In the genomic region with DNA sequence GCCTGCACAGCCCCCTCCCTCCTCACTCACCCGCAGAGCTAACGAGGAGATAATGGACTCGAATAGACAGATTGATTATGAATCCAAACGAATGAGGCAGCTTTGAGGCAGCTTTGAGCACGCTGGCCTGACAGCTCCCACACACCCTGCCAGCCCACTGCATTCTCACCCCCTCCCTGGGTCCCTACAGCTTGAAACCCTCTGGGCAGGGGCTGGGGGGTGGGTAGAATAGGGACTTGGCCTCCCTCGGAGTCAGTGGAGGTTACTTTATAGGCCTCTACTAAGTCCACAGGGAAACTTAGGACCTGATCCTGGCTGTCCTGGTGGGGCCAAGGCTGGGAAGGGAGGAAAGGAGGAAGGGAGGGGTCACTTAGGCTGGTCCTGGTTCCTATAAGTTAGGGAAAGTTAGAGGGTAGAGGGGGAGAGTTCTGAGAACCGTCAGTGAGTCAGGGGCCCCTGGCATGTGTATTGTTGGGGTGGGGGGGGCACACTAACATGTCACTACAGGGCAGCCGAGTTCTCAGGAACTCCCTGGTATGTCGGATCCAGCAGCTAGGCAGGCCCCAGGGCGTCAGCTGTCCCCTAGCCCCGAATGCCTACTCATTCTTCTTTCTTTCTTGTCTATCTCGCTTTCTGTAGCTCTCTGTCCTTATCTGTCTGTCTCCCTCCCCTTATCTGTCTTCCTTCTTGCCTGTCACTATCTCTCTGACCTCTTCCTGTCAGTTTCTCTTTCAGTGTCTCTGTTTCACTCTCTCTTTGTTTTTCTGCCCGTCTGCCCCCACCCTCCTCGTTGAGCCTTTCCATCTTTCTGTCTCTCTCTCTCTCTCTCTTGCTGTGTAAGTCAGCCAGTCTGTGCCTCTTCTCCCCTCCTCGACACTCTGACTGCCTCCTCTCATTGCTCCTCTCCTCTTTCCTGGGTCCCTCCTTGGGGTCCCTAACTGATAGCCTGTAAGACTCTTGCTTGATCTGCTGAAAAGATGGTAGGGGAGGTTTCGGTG, we compare ENCODE assay signal across 16 cellular contexts. TPM values are rescaled to one million over a fixed set of nuclear protein-coding genes. Genes with fewer than 3 reads are reported as not detected.
DNase-seq lines count a peak whose midpoint lies in the region; ATAC-seq and TF ChIP-seq lines count a peak whose summit lies in the region.
"Had no signal": no experiment of that assay in that cellular context is flagged by ENCODE, and none has a peak within 500 bp of the region (broad histone marks: within the 10 kb centered on the region; RNA-seq: fewer than 3 reads in every experiment).

No MANE protein-coding gene starts in this region.

- no peak overlapping the region for H3K4me3 ChIP-seq in mesodermal cell (ENCODE audit: extremely low read depth, insufficient read depth, low read length, poor library complexity, severe bottlenecking)
- H3K4me3 ChIP-seq: Peyer's patch, right lobe of liver had no signal

- H3K36me3 ChIP-seq in mesodermal cell (ENCODE audit: control insufficient read depth, insufficient read depth, low read length): no peaks in the 10 kb centered on the region
- H3K36me3 ChIP-seq: Peyer's patch, right lobe of liver had no signal

- DNase-seq in CD4-positive, alpha-beta T cell: no peak
- peak; percentile 9 for DNase-seq in GF-D8 (lab: John Stamatoyannopoulos, UW)
- DNase-seq in activated CD8-positive, alpha-beta T cell treated with anti-CD3 and anti-CD28 coated beads for 36 hours: peak; percentile 62
- no peak for DNase-seq in HPDE6-E6E7 (ENCODE audit: extremely low spot score)
- no peak for DNase-seq in COLO668 (lab: John Stamatoyannopoulos, UW; ENCODE audit: unreplicated experiment)
- DNase-seq: COR-L47, endodermal cell, NCI-H1417, Peyer's patch, right lobe of liver had no signal

- TF ChIP-seq CTCF in CD4-positive, alpha-beta T cell (IDR thresholded peaks at IDR 0.05): no peak
- TF ChIP-seq CTCF in activated CD8-positive, alpha-beta T cell treated with anti-CD3 and anti-CD28 coated beads for 36 hours (IDR thresholded peaks at IDR 0.05): no peak

- peaks cover 31% of the 10 kb centered on the region for H3K4me1 ChIP-seq in mesodermal cell (ENCODE audit: control insufficient read depth, insufficient read depth, low read length, poor library complexity, severe bottlenecking)

- H3K9me3 Mint-ChIP-seq in CD4-positive, alpha-beta T cell: no peaks in the 10 kb centered on the region
- H3K9me3 Mint-ChIP-seq in activated CD8-positive, alpha-beta T cell treated with anti-CD3 and anti-CD28 coated beads for 36 hours: no peaks in the 10 kb centered on the region
- H3K9me3 Mint-ChIP-seq: endodermal cell had no signal

- peaks cover 62% of the 10 kb centered on the region for H3K27me3 ChIP-seq in CD4-positive, alpha-beta T cell (ENCODE audit: control insufficient read depth, insufficient read depth, low read length)

- H3K9me3 ChIP-seq in CD4-positive, alpha-beta T cell (ENCODE audit: control insufficient read depth, low read length): no peaks in the 10 kb centered on the region
- H3K9me3 ChIP-seq in mesodermal cell (ENCODE audit: control insufficient read depth, low read length): no peaks in the 10 kb centered on the region
- H3K9me3 ChIP-seq: Peyer's patch, right lobe of liver had no signal

- peaks cover 72% of the 10 kb centered on the region for H3K27me3 Mint-ChIP-seq in CD4-positive, alpha-beta T cell
- H3K27me3 Mint-ChIP-seq in activated CD8-positive, alpha-beta T cell treated with anti-CD3 and anti-CD28 coated beads for 36 hours: peaks cover 50% of the 10 kb centered on the region

- peaks cover 34% of the 10 kb centered on the region for H3K4me1 Mint-ChIP-seq in CD4-positive, alpha-beta T cell (ENCODE audit: low read depth)
- H3K4me1 Mint-ChIP-seq in activated CD8-positive, alpha-beta T cell treated with anti-CD3 and anti-CD28 coated beads for 36 hours (ENCODE audit: low read depth): peaks cover 63% of the 10 kb centered on the region

- no peaks in the 10 kb centered on the region for H3K36me3 Mint-ChIP-seq in CD4-positive, alpha-beta T cell (ENCODE audit: low read depth)
- no peaks in the 10 kb centered on the region for H3K36me3 Mint-ChIP-seq in activated CD8-positive, alpha-beta T cell treated with anti-CD3 and anti-CD28 coated beads for 36 hours (ENCODE audit: low read depth)

- CTCF ChIA-PET in CD4-positive, alpha-beta T cell (lab: Charles Lee): interaction anchor here (0.7 to 3.5 kb wide), 2 partner anchors 28 to 64 kb away, joined by 4 to 87 read pairs; no protein-coding TSS in a partner anchor
- CTCF ChIA-PET in activated CD8-positive, alpha-beta T cell treated with anti-CD3 and anti-CD28 coated beads for 36 hours (lab: Charles Lee): interaction anchor here (1.0 to 13.5 kb wide), 11 partner anchors 14 to 174 kb away, joined by 3 to 273 read pairs (median 75); a partner anchor contains a TSS

- WGBS in mesodermal cell (ENCODE audit: insufficient coverage in 2 of 2), 2 experiments: 30 to 40% methylated on average over 10 to 12 of the region's 16 CpGs

- H3K27ac ChIP-seq in CD4-positive, alpha-beta T cell (ENCODE audit: low read depth, low read length): no peak overlapping the region
- peak overlapping the region; percentile 69 for H3K27ac ChIP-seq in mesodermal cell (ENCODE audit: low read depth, low read length, severe bottlenecking)
- H3K27ac ChIP-seq: Peyer's patch, right lobe of liver had no signal

- H3K4me3 Mint-ChIP-seq in CD4-positive, alpha-beta T cell: peak overlapping the region; percentile 5
- peak overlapping the region; percentile 65 for H3K4me3 Mint-ChIP-seq in activated CD8-positive, alpha-beta T cell treated with anti-CD3 and anti-CD28 coated beads for 36 hours
- H3K4me3 Mint-ChIP-seq: endodermal cell had no signal

- intact Hi-C loops in CD4-positive, alpha-beta T cell (cut with DNase I, micrococcal nuclease): loop anchor here in 1 of 2 experiments (10.0 kb wide), 1 partner anchor 138 kb away; a partner anchor contains a TSS
- intact Hi-C loops in activated CD8-positive, alpha-beta T cell treated with anti-CD3 and anti-CD28 coated beads for 36 hours (cut with micrococcal nuclease): loop anchor here (5.0 kb wide), 2 partner anchors 46 to 136 kb away; a partner anchor contains a TSS

- ATAC-seq in CD4-positive, alpha-beta T cell (ENCODE audit: poor library complexity): no peak
- peak; percentile 60 for ATAC-seq in activated CD8-positive, alpha-beta T cell treated with anti-CD3 and anti-CD28 coated beads for 36 hours
- ATAC-seq in HG02571 (IDR thresholded peaks at IDR 0.05; ENCODE audit: unreplicated experiment): no peak
- ATAC-seq: right lobe of liver had no signal

- no peak overlapping the region for H3K27ac Mint-ChIP-seq in CD4-positive, alpha-beta T cell
- H3K27ac Mint-ChIP-seq in activated CD8-positive, alpha-beta T cell treated with anti-CD3 and anti-CD28 coated beads for 36 hours: peak overlapping the region; percentile 59
- H3K27ac Mint-ChIP-seq: endodermal cell had no signal

- POLR2A ChIA-PET in CD4-positive, alpha-beta T cell (lab: Charles Lee): interaction anchor here (1.4 kb wide), 1 partner anchor 66 kb away, joined by 4 read pairs; no protein-coding TSS in a partner anchor
- POLR2A ChIA-PET in activated CD8-positive, alpha-beta T cell treated with anti-CD3 and anti-CD28 coated beads for 36 hours (lab: Charles Lee): interaction anchor here (1.3 to 4.1 kb wide), 3 partner anchors 8 to 61 kb away, joined by 3 to 20 read pairs (median 5); no protein-coding TSS in a partner anchor

RNA-seq across cellular contexts. Expression of a gene that starts 2.2 kb away (rescaled TPM):
- total RNA-seq in CD4-positive, alpha-beta T cell: under 1 TPM; 0.42 to 0.52 TPM
- total RNA-seq in activated CD8-positive, alpha-beta T cell treated with anti-CD3 and anti-CD28 coated beads for 36 hours: 10 to 100 TPM; 23.5 to 25.9 TPM
- 7.4 TPM for polyA plus RNA-seq in mesodermal cell (2013, experiment 1 of 2)
- polyA plus RNA-seq in mesodermal cell (2013, experiment 2 of 2): 6.0 TPM
- total RNA-seq: bronchial epithelial cell, kidney epithelial cell, right lobe of liver had no signal

RNA-seq across cellular contexts. Expression of a gene that starts 4.0 kb away (rescaled TPM):
- total RNA-seq in CD4-positive, alpha-beta T cell: not detected
- total RNA-seq in activated CD8-positive, alpha-beta T cell treated with anti-CD3 and anti-CD28 coated beads for 36 hours: under 1 TPM; 0.47 to 0.54 TPM
- polyA plus RNA-seq in mesodermal cell (2013, experiment 1 of 2): 0.18 TPM
- polyA plus RNA-seq in mesodermal cell (2013, experiment 2 of 2): 0.10 TPM
- total RNA-seq: bronchial epithelial cell, HT1080, kidney epithelial cell, Peyer's patch, right lobe of liver had no signal

RNA-seq across cellular contexts. Expression of a gene that starts 30.6 kb away (rescaled TPM):
- under 1 TPM; 0.20 to 0.41 TPM for total RNA-seq in CD4-positive, alpha-beta T cell
- under 1 TPM in 1 of 2 experiments, not detected in 1; 0.07 TPM for total RNA-seq in activated CD8-positive, alpha-beta T cell treated with anti-CD3 and anti-CD28 coated beads for 36 hours
- 27.1 TPM for polyA plus RNA-seq in mesodermal cell (2013, experiment 1 of 2)
- polyA plus RNA-seq in mesodermal cell (2013, experiment 2 of 2): 23.7 TPM

RNA-seq across cellular contexts. Expression of a gene that starts 46.3 kb away (rescaled TPM):
- total RNA-seq in CD4-positive, alpha-beta T cell: 10 to 100 TPM; 51.6 to 51.8 TPM
- 100 to 1,000 TPM; 297 to 315 TPM for total RNA-seq in activated CD8-positive, alpha-beta T cell treated with anti-CD3 and anti-CD28 coated beads for 36 hours
- 1.5 TPM for polyA plus RNA-seq in mesodermal cell (2013, experiment 1 of 2)
- polyA plus RNA-seq in mesodermal cell (2013, experiment 2 of 2): 1.5 TPM

RNA-seq across cellular contexts. Expression of a gene that starts 57.5 kb away (rescaled TPM):
- not detected for total RNA-seq in CD4-positive, alpha-beta T cell
- total RNA-seq in activated CD8-positive, alpha-beta T cell treated with anti-CD3 and anti-CD28 coated beads for 36 hours: not detected
- not detected for polyA plus RNA-seq in mesodermal cell (2013, experiment 1 of 2)
- polyA plus RNA-seq in mesodermal cell (2013, experiment 2 of 2): not detected
- total RNA-seq: bronchial epithelial cell, endodermal cell, HT1080, kidney epithelial cell, NCI-H460, Peyer's patch had no signal

Comparison
In these comparisons a context has a peak if more than half of its experiments do, and no peak if none do; other contexts are left out.
1. DNase-seq: peak in GF-D8 (single experiment) and activated CD8-positive, alpha-beta T cell treated with anti-CD3 and anti-CD28 coated beads for 36 hours (single experiment); none in CD4-positive, alpha-beta T cell (0 of 10), HPDE6-E6E7 (single experiment) and COLO668 (single experiment).
2. RNA of a gene that starts 2.2 kb away (total RNA-seq): 23.5 to 25.9 TPM in activated CD8-positive, alpha-beta T cell treated with anti-CD3 and anti-CD28 coated beads for 36 hours; 0.42 to 0.52 TPM in CD4-positive, alpha-beta T cell; every median in the first group is over 10 times any median in the second.